In the genomic region with DNA sequence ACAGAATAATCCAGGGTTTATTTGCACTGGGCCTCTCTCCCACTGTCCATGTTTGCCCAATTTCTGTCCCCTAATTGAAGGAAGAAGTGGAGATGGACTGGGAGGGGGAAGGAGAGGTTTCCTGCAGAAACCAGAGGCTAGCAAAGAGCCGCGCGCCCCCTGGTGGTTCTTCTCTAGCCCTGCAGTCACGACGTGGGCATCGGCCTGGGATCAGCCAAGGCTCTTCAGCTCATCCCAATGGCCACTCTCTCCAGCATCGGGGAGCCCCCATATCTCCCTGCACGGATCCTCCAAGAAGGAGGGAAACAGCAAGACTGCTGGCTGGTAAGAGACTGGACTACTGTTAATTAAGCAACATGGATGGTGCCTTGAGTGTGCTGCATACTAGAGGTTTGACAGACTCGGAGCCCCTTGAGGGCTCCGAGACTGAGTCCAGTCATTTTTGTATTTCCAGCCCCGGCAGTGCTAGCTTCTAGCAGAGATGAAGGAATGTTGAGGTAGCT, we compare ENCODE assay signal across 8 cellular contexts. TPM values are rescaled to one million over a fixed set of nuclear protein-coding genes. Genes with fewer than 3 reads are reported as not detected.
DNase-seq lines count a peak whose midpoint lies in the region; ATAC-seq and TF ChIP-seq lines count a peak whose summit lies in the region.

No MANE protein-coding gene starts in this region.

- H3K27me3 ChIP-seq in OCI-LY3 (ENCODE audit: low read depth, low read length) = peaks cover 17% of the 10 kb centered on the region

- no peaks in the 10 kb centered on the region for H3K36me3 ChIP-seq in OCI-LY3 (replicated peaks; ENCODE audit: low read depth, low read length)
- H3K36me3 ChIP-seq in mucosa of descending colon (ENCODE audit: low read depth) = no peaks in the 10 kb centered on the region

- H3K4me1 ChIP-seq in OCI-LY3 (ENCODE audit: low read length) = peaks cover 10% of the 10 kb centered on the region
- H3K4me1 ChIP-seq in mucosa of descending colon (ENCODE audit: low read depth) = no peaks in the 10 kb centered on the region

- no peaks in the 10 kb centered on the region for H4K20me1 ChIP-seq in OCI-LY3 (ENCODE audit: insufficient read depth, low read length)

- peak overlapping the region; percentile 16; the same call in 1 of the 2 replicates for H2AFZ ChIP-seq in OCI-LY3 (ENCODE audit: low read depth, low read length)

- no peak overlapping the region for H3K9ac ChIP-seq in OCI-LY3 (ENCODE audit: low read length)

- TF ChIP-seq CTCF in GM10266 (IDR thresholded peaks at IDR 0.05; ENCODE audit: control insufficient read depth, insufficient read depth, low read depth, missing control alignments) = peak; percentile 96
- TF ChIP-seq CTCF in OCI-LY3 (IDR thresholded peaks at IDR 0.05; ENCODE audit: low read depth, low read length) = peak; percentile 92
- TF ChIP-seq CTCF in epithelial cell of esophagus (IDR thresholded peaks at IDR 0.05; ENCODE audit: insufficient read depth, low read depth, low read length, missing control alignments) = peak; percentile 94
- peak; percentile 89 for TF ChIP-seq CTCF in mucosa of descending colon (IDR thresholded peaks at IDR 0.05)

- DNase-seq in GM10266 (ENCODE audit: extremely low spot score) = peak; percentile 75
- peak; percentile 93 for DNase-seq in activated CD8-positive, alpha-beta memory T cell treated with anti-CD3 and anti-CD28 coated beads, Interleukin-2, amount 50 U/mL, for 48 hours
- DNase-seq in epithelial cell of esophagus (ENCODE audit: low read depth) = peak; percentile 79
- DNase-seq in mucosa of descending colon = peak; percentile 80 to 83 (median 81)
- peak; percentile 41 to 56 for DNase-seq in stimulated activated CD8-positive, alpha-beta memory T cell treated with anti-CD3 and anti-CD28 coated beads, Interleukin-4, amount 100 ng/mL, for 4 hours (ENCODE audit: low read depth in 2 of 2, low spot score in 1 of 2)

- no peaks in the 10 kb centered on the region for H3K79me2 ChIP-seq in OCI-LY3 (ENCODE audit: low read length)

- H3K4me3 ChIP-seq in OCI-LY3 (ENCODE audit: low read length) (peak overlapping the region; percentile 18; the same call in 1 of the 2 replicates), epithelial cell of esophagus (ENCODE audit: low read length) (no peak overlapping the region), mucosa of descending colon (no peak overlapping the region)

- TF ChIP-seq RAD21 in Ishikawa (IDR thresholded peaks at IDR 0.05; ENCODE audit: low read depth) = peak; percentile 99

- H3K27ac ChIP-seq in OCI-LY3 (ENCODE audit: low read length) = no peak overlapping the region

- no peak for TF ChIP-seq EP300 in Ishikawa (IDR thresholded peaks at IDR 0.05; ENCODE audit: borderline replicate concordance)

- intact Hi-C loops in mucosa of descending colon (cut with DNase I, micrococcal nuclease) = loop anchor here (2.0 kb wide), 2 partner anchors 229 to 231 kb away; no protein-coding TSS in a partner anchor

- H3K4me2 ChIP-seq in OCI-LY3 (ENCODE audit: low read length) = peak overlapping the region; percentile 29

- ATAC-seq in mucosa of descending colon (peak; percentile 89), HG02938 (IDR thresholded peaks at IDR 0.05; ENCODE audit: unreplicated experiment) (no peak)

- H3K9me3 ChIP-seq in OCI-LY3 (ENCODE audit: insufficient read depth, low read length) (no peaks in the 10 kb centered on the region), mucosa of descending colon (no peaks in the 10 kb centered on the region)

TF ChIP-seq in Ishikawa, 13 proteins besides CTCF, POLR2A, EP300 and RAD21:
- TF ChIP-seq EGR1 (IDR thresholded peaks at IDR 0.05) = no peak
- TF ChIP-seq CEBPB (IDR thresholded peaks at IDR 0.05) = 0 out of 2 replicates have a peak, but pooled peaks have one; percentile 8

RNA-seq across cellular contexts. Expression of a gene that starts 18.7 kb away (rescaled TPM):
- 1 to 10 TPM; 3.5 to 8.6 (median 4.6) TPM for total RNA-seq in mucosa of descending colon

RNA-seq across cellular contexts. Expression of a gene that starts 28.7 kb away (rescaled TPM):
- 1 to 10 TPM in 2 of 3 donors, under 1 TPM in 1; 0.81 to 2.0 (median 1.8) TPM for total RNA-seq in mucosa of descending colon

RNA-seq across cellular contexts. Expression of a gene that starts 30.2 kb away (rescaled TPM):
- under 1 TPM; 0.14 to 0.28 (median 0.19) TPM for total RNA-seq in mucosa of descending colon

RNA-seq across cellular contexts. Expression of a gene that starts 53.4 kb away (rescaled TPM):
- not detected for total RNA-seq in mucosa of descending colon
